Comparison of ENCODE assay signal across 14 cellular contexts in genomic region chr3:180332608-180333007, GRCh38.
A peak's percentile ranks its signal among the peaks of the same experiment; 100 is the strongest.
DNase-seq lines count a peak whose midpoint lies in the region; ATAC-seq and TF ChIP-seq lines count a peak whose summit lies in the region.
"Had no signal": no experiment of that assay in that cellular context is flagged by ENCODE, and none has a peak within 500 bp of the region (broad histone marks: within the 10 kb centered on the region; RNA-seq: fewer than 3 reads in every experiment).

No MANE protein-coding gene starts in this region.

- no peak for TF ChIP-seq POLR2A in transverse colon (IDR thresholded peaks at IDR 0.05)
- TF ChIP-seq POLR2A in lower leg skin (IDR thresholded peaks at IDR 0.05), result no peak

- no peaks in the 10 kb centered on the region for H3K9me3 ChIP-seq in transverse colon

- intact Hi-C loops in transverse colon (cut with DNase I; ENCODE audit: low total_unique reads), result no loop called here
- intact Hi-C loops in lower leg skin (cut with DNase I; ENCODE audit: low total_unique reads), result no loop called here

- peak; percentile 65 for ATAC-seq in GM18520 (IDR thresholded peaks at IDR 0.05; ENCODE audit: unreplicated experiment)
- ATAC-seq in GM21367 (IDR thresholded peaks at IDR 0.05; ENCODE audit: unreplicated experiment), result peak; percentile 64
- ATAC-seq in HG02885 (IDR thresholded peaks at IDR 0.05; ENCODE audit: poor library complexity, unreplicated experiment), result peak; percentile 72
- peak; percentile 43 for ATAC-seq in HG03460 (IDR thresholded peaks at IDR 0.05; ENCODE audit: unreplicated experiment)
- ATAC-seq: gastroesophageal sphincter; stimulated activated naive CD8-positive, alpha-beta T cell treated with anti-CD3 and anti-CD28 coated beads, Interleukin-15, Interleukin-2, amounts not matched to agents 100 U/mL and 50 U/mL, for 24 hours had no signal

- no peak overlapping the region for H3K27ac ChIP-seq in transverse colon
- H3K27ac ChIP-seq: gastroesophageal sphincter had no signal

- no peak for TF ChIP-seq CTCF in transverse colon (IDR thresholded peaks at IDR 0.05)
- no peak for TF ChIP-seq CTCF in lower leg skin (IDR thresholded peaks at IDR 0.05)

- no peak overlapping the region for H3K4me3 ChIP-seq in transverse colon
- H3K4me3 ChIP-seq in lower leg skin (ENCODE audit: low read depth, poor library complexity, severe bottlenecking), result no peak overlapping the region
- H3K4me3 ChIP-seq: gastroesophageal sphincter had no signal

- no peaks in the 10 kb centered on the region for H3K27me3 ChIP-seq in transverse colon
- H3K27me3 ChIP-seq: gastroesophageal sphincter had no signal

- TF ChIP-seq EP300 in transverse colon (IDR thresholded peaks at IDR 0.05; ENCODE audit: low read depth), result no peak

- no peaks in the 10 kb centered on the region for H3K4me1 ChIP-seq in transverse colon
- H3K4me1 ChIP-seq: gastroesophageal sphincter had no signal

- H3K36me3 ChIP-seq in transverse colon, result no peaks in the 10 kb centered on the region
- H3K36me3 ChIP-seq: gastroesophageal sphincter had no signal

- 63 to 67% methylated on average over 4 of the region's 4 CpGs for WGBS in transverse colon (ENCODE audit: low coverage in 1 of 2), 2 donors
- WGBS in lower leg skin, 2 donors, result 79 to 86% methylated on average over 4 of the region's 4 CpGs

- no peak for DNase-seq in transverse colon
- no peak for DNase-seq in SW480 (ENCODE audit: low spot score)
- no peak for DNase-seq in lower leg skin (ENCODE audit: low spot score in 2 of 2)
- no peak for DNase-seq in SK-N-DZ (ENCODE audit: low spot score)
- DNase-seq: activated CD4-positive, CD25-positive, alpha-beta regulatory T cell; kidney glomerular epithelial cell; NCI-H1694; stimulated activated CD4-positive, alpha-beta T cell treated with anti-CD3 and anti-CD28 coated beads, Interleukin-4, amount 100 ng/mL, for 24 hours; stimulated activated naive CD8-positive, alpha-beta T cell treated with anti-CD3 and anti-CD28 coated beads, Interleukin-15, Interleukin-2, amounts not matched to agents 100 U/mL and 50 U/mL, for 24 hours had no signal

- in situ Hi-C loops in transverse colon (cut with MboI; ENCODE audit: low pct_ligation_motif_present in 1 of 4, low pct_unique_long_range_greater_than_20kb in 1 of 4, low sequenced_read_pairs in 3 of 4), result no loop called here
